ENCODE assay signal across 26 cellular contexts in genomic region chr2:123363826-123364225, GRCh38.
A peak's percentile ranks its signal among the peaks of the same experiment; 100 is the strongest.
DNase-seq lines count a peak whose midpoint lies in the region; FAIRE-seq and TF ChIP-seq lines count a peak whose summit lies in the region.
"Had no signal": no experiment of that assay in that cellular context is flagged by ENCODE, and none has a peak within 500 bp of the region (broad histone marks: within the 10 kb centered on the region; RNA-seq: fewer than 3 reads in every experiment).

No MANE protein-coding gene starts in this region.

- H3K4me2 ChIP-seq in Karpas-422 (ENCODE audit: low read depth, low read length, poor library complexity, severe bottlenecking): peak overlapping the region; percentile 65
- H3K4me2 ChIP-seq: BLaER1 had no signal

- H3K27ac Mint-ChIP-seq in Calu3 (ENCODE audit: unreplicated experiment): no peak overlapping the region
- H3K27ac Mint-ChIP-seq: CD14-positive monocyte; CD4-positive, CD25-positive, alpha-beta regulatory T cell; CD8-positive, alpha-beta memory T cell had no signal

- H3K27me3 ChIP-seq in Karpas-422 (ENCODE audit: low read length): no peaks in the 10 kb centered on the region
- H3K27me3 ChIP-seq in subcutaneous abdominal adipose tissue (ENCODE audit: control insufficient read depth in 5 of 5, insufficient read depth in 4 of 5, low read length in 5 of 5): no peaks in the 10 kb centered on the region
- H3K27me3 ChIP-seq: BE2C, BLaER1 had no signal

- peaks cover 68% of the 10 kb centered on the region for H3K4me1 ChIP-seq in Karpas-422 (ENCODE audit: low read length)
- peaks cover 0 to 14% (median 8%) of the 10 kb centered on the region in 5 donors for H3K4me1 ChIP-seq in subcutaneous abdominal adipose tissue (ENCODE audit: control insufficient read depth in 5 of 5, insufficient read depth in 5 of 5, low read length in 5 of 5)
- H3K4me1 ChIP-seq: BE2C, BLaER1 had no signal

- no peak overlapping the region for H3K4me3 Mint-ChIP-seq in Calu3 (ENCODE audit: low read depth, unreplicated experiment)
- H3K4me3 Mint-ChIP-seq: CD14-positive monocyte; CD4-positive, alpha-beta memory T cell; CD4-positive, CD25-positive, alpha-beta regulatory T cell; CD8-positive, alpha-beta memory T cell had no signal

- H3K9me3 ChIP-seq in Karpas-422 (ENCODE audit: low read length): no peaks in the 10 kb centered on the region
- H3K9me3 ChIP-seq in subcutaneous abdominal adipose tissue (ENCODE audit: control insufficient read depth in 5 of 5, low read length in 5 of 5): peaks cover 0 to 7% (median 2%) of the 10 kb centered on the region in 5 donors
- H3K9me3 ChIP-seq: BE2C, BLaER1 had no signal

- intact Hi-C loops in posterior cingulate gyrus (cut with DNase I) (no loop called here), Calu3 (cut with micrococcal nuclease; ENCODE audit: unreplicated experiment) (no loop called here)

- H3K4me1 Mint-ChIP-seq in Calu3 (ENCODE audit: low read depth, unreplicated experiment): no peaks in the 10 kb centered on the region
- H3K4me1 Mint-ChIP-seq: CD4-positive, alpha-beta memory T cell; CD4-positive, CD25-positive, alpha-beta regulatory T cell; CD8-positive, alpha-beta memory T cell had no signal

- DNase-seq in D721Med (ENCODE audit: insufficient read length, low spot score) (no peak), Karpas-422 (peak; percentile 68), posterior cingulate gyrus (no peak), Calu3 (no peak)
- DNase-seq: 8988T; ACHN; BE2C; C1 segment of cervical spinal cord; CD4-positive, alpha-beta memory T cell; CD4-positive, CD25-positive, alpha-beta regulatory T cell; CD8-positive, alpha-beta memory T cell; COR-L47; DMS 273 treated with DMSO at 0.1 percent for 48 hours; DMS153; DMS53; DMS79; DND-41; EL; GDM1 had no signal

- H3K36me3 Mint-ChIP-seq in Calu3 (ENCODE audit: insufficient read depth, unreplicated experiment): no peaks in the 10 kb centered on the region
- H3K36me3 Mint-ChIP-seq: CD14-positive monocyte; CD4-positive, alpha-beta memory T cell; CD4-positive, CD25-positive, alpha-beta regulatory T cell; CD8-positive, alpha-beta memory T cell had no signal

- H3K9ac ChIP-seq in Karpas-422 (ENCODE audit: low read length): peak overlapping the region; percentile 52
- H3K9ac ChIP-seq in subcutaneous abdominal adipose tissue (ENCODE audit: low read length in 5 of 5): no peak overlapping the region
- H3K9ac ChIP-seq: BLaER1 had no signal

- no TSS peak for BruUV-seq in Calu3 (replicated peaks; lab: Mats Ljungman, UMichigan)

- FAIRE-seq in D721Med (lab: Jason Lieb, UNC): peak; percentile 35
- FAIRE-seq: A204.1, GM12878, GM12892, GM18507 had no signal

- H4K20me1 ChIP-seq in Karpas-422 (ENCODE audit: insufficient read depth, low read depth, low read length): no peaks in the 10 kb centered on the region
- H4K20me1 ChIP-seq: BLaER1 had no signal

- H3K36me3 ChIP-seq in Karpas-422 (ENCODE audit: insufficient read depth, low read length) (no peaks in the 10 kb centered on the region), subcutaneous abdominal adipose tissue (ENCODE audit: control insufficient read depth in 5 of 5, insufficient read depth in 5 of 5, low read length in 5 of 5) (no peaks in the 10 kb centered on the region)
- H3K36me3 ChIP-seq: BE2C, BLaER1 had no signal

- CTCF ChIA-PET in Calu3 (lab: Charles Lee): no interaction called here

- peak overlapping the region; percentile 11; the same call in 1 of the 2 replicates for H2AFZ ChIP-seq in Karpas-422 (ENCODE audit: low read length)

- TF ChIP-seq CTCF in D721Med (IDR thresholded peaks at IDR 0.05; ENCODE audit: insufficient read depth, missing control alignments) (no peak), Calu3 (IDR thresholded peaks at IDR 0.05; ENCODE audit: unreplicated experiment) (no peak)

- H3K27ac ChIP-seq in Karpas-422 (ENCODE audit: low read length) (peak overlapping the region; percentile 96), subcutaneous abdominal adipose tissue (ENCODE audit: low read depth, low read length) (peak overlapping the region; percentile 1)
- H3K27ac ChIP-seq: BLaER1 had no signal

- H3K79me2 ChIP-seq in Karpas-422 (ENCODE audit: low read length): no peaks in the 10 kb centered on the region

- H3K4me3 ChIP-seq in Karpas-422 (ENCODE audit: low read length) (no peak overlapping the region), subcutaneous abdominal adipose tissue (ENCODE audit: low read depth in 1 of 5, low read length in 5 of 5) (no peak overlapping the region)
- H3K4me3 ChIP-seq: BLaER1, GM12878 had no signal

- H3K27me3 Mint-ChIP-seq in Calu3 (ENCODE audit: unreplicated experiment): no peaks in the 10 kb centered on the region
- H3K27me3 Mint-ChIP-seq: CD4-positive, alpha-beta memory T cell; CD4-positive, CD25-positive, alpha-beta regulatory T cell; CD8-positive, alpha-beta memory T cell had no signal

- peaks cover 22% of the 10 kb centered on the region for H3K9me3 Mint-ChIP-seq in Calu3 (ENCODE audit: low read depth, unreplicated experiment)

- no peaks in the 10 kb centered on the region for H3K9me2 ChIP-seq in Karpas-422 (replicated peaks; ENCODE audit: insufficient read depth, low read length)
